ENCODE assay signal across 8 cellular contexts in the genomic region with DNA sequence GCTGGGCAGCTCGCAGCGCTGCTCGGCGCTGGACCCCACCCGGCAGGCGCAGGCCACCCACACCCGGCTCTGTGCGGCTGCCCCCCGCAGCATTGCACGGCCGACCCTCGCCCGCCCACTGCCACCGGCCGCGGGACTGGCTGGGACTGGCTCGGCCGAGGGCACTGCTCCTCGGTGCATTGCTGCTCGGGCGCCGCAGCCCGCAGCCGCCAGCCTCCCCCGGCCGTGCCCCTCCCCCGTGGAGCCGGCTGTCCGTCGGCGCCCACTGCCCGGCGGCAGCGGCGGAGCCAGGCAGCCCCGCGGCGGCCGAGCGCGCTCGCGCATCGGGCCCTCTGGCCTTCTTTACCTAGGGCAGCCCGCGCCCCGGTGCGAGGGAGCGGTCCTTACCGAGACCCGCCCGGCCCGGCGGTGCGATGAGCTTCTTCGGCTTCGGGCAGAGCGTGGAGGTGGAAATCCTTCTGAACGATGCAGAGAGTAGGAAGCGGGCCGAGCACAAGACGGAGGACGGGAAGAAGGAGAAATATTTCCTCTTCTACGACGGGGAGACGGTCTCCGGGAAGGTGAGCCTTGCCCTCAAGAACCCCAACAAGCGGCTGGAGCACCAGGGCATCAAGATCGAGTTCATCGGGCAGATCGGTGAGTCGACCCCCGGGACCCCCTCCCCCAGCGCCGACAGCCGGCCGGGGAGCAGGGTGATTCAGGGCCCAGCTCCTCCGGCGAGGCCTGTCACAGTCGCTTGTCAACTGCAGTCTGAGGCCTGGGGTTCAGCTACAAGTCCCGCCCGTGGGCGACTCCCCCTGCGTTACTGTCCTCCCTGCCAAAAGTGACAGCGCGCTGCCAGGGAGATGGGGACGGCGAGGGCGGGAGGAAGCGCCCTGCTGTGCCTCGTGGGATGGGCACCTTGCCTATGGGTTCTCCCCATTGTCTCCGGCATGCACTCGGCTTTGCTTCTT. TPM values are rescaled to one million over a fixed set of nuclear protein-coding genes. Genes with fewer than 3 reads are reported as not detected.
DNase-seq lines count a peak whose midpoint lies in the region; ATAC-seq and TF ChIP-seq lines count a peak whose summit lies in the region.

No MANE protein-coding gene starts in this region.

- POLR2A ChIA-PET in BJ (lab: Charles Lee) (interaction anchor here (0.8 kb wide), 1 partner anchor 29 kb away, joined by 3 read pairs; a partner anchor contains a TSS), PC-9 (lab: Charles Lee; ENCODE audit: unreplicated experiment) (interaction anchor here (0.5 to 0.8 kb wide), 4 partner anchors 29 to 94 kb away, joined by 5 to 11 read pairs (median 8); a partner anchor contains a TSS)

- H3K27ac ChIP-seq in PC-9, result no peak overlapping the region
- no peak overlapping the region for H3K27ac ChIP-seq in foreskin keratinocyte
- peak overlapping the region; percentile 96 for H3K27ac ChIP-seq in temporal lobe (ENCODE audit: low read depth, low read length)

- no peaks in the 10 kb centered on the region for H3K9me2 ChIP-seq in PC-9 (ENCODE audit: insufficient read depth)

- H2AFZ ChIP-seq in PC-9 (peak overlapping the region; percentile 98), neuron (ENCODE audit: low read depth, low read length) (peak overlapping the region; percentile 85)

- no peaks in the 10 kb centered on the region for H3K27me3 ChIP-seq in BJ (ENCODE audit: control insufficient read depth, insufficient read depth, low read length)
- no peaks in the 10 kb centered on the region for H3K27me3 ChIP-seq in PC-9 (ENCODE audit: insufficient read depth, low read depth)
- no peaks in the 10 kb centered on the region for H3K27me3 ChIP-seq in foreskin keratinocyte
- H3K27me3 ChIP-seq in neuron (ENCODE audit: insufficient read depth, low read length), result no peaks in the 10 kb centered on the region

- no peaks in the 10 kb centered on the region for H3F3A ChIP-seq in PC-9 (ENCODE audit: insufficient read depth, low read depth)

- BruUV-seq in PC-9 (replicated peaks; lab: Mats Ljungman, UMichigan), result no TSS peak

- H3K36me3 ChIP-seq in BJ (ENCODE audit: control insufficient read depth, insufficient read depth, low read length), result no peaks in the 10 kb centered on the region; the same call in 1 of the 2 replicates
- 0 out of 2 replicates have a peak, but pooled peaks cover 4% of the 10 kb centered on the region for H3K36me3 ChIP-seq in PC-9 (ENCODE audit: low read depth)
- H3K36me3 ChIP-seq in neuron (ENCODE audit: insufficient read depth, low read length), result peaks cover 11% of the 10 kb centered on the region

- H3K79me2 ChIP-seq in PC-9 (ENCODE audit: low read depth), result peaks cover 59% of the 10 kb centered on the region

- H3K4me2 ChIP-seq in PC-9, result peak overlapping the region; percentile 96

- intact Hi-C loops in PC-9 (cut with micrococcal nuclease; ENCODE audit: unreplicated experiment), result loop anchor here (2.0 kb wide), 1 partner anchor 28 kb away; a partner anchor contains a TSS

- peaks cover 21% of the 10 kb centered on the region for H3K4me1 ChIP-seq in PC-9 (replicated peaks; ENCODE audit: insufficient read depth)
- peaks cover 11% of the 10 kb centered on the region for H3K4me1 ChIP-seq in foreskin keratinocyte
- peaks cover 22% of the 10 kb centered on the region for H3K4me1 ChIP-seq in neuron (ENCODE audit: insufficient read depth, low read length)

- peak overlapping the region; percentile 73 for H3K4me3 ChIP-seq in BJ (ENCODE audit: low read depth, low read length)
- peak overlapping the region; percentile 84 for H3K4me3 ChIP-seq in PC-9
- H3K4me3 ChIP-seq in neuron (ENCODE audit: low read length), result peak overlapping the region; percentile 86

- CTCF ChIA-PET in BJ (lab: Yijun Ruan, JAX) (interaction anchor here (0.6 to 1.6 kb wide), 4 partner anchors 18 to 296 kb away, joined by 3 to 7 read pairs (median 4); no protein-coding TSS in a partner anchor), PC-9 (lab: Charles Lee) (no interaction called here)

- ATAC-seq in GM19351 (IDR thresholded peaks at IDR 0.05; ENCODE audit: unreplicated experiment), result peak; percentile 15
- peak; percentile 7 for ATAC-seq in HG03469 (IDR thresholded peaks at IDR 0.05; ENCODE audit: unreplicated experiment)
- peak; percentile 33 for ATAC-seq in foreskin keratinocyte

- H3K9me3 ChIP-seq in PC-9 (ENCODE audit: insufficient read depth, low read depth), result no peaks in the 10 kb centered on the region
- no peaks in the 10 kb centered on the region for H3K9me3 ChIP-seq in neuron (ENCODE audit: low read length)

- DNase-seq in BJ (ENCODE audit: low read depth) (no peak), PC-9 (peak in 1 of 2 experiments; percentile 29), foreskin keratinocyte (peak in 1 of 2 donors; percentile 20)
- DNase-seq in activated T-helper 9 cell treated with anti-CD3 and anti-CD28 coated beads, Interleukin-2, amount 50 U/mL, for 16 hours (ENCODE audit: low read depth), result peak; percentile 44

- 0 out of 2 replicates have a peak, but pooled peaks cover 4% of the 10 kb centered on the region for H4K20me1 ChIP-seq in PC-9 (ENCODE audit: insufficient read depth)

- TF ChIP-seq CTCF in BJ (IDR thresholded peaks at IDR 0.05; ENCODE audit: insufficient read depth, low read depth, low read length) (no peak), PC-9 (conservative IDR thresholded peaks at IDR 0.05) (no peak), foreskin keratinocyte (conservative IDR thresholded peaks at IDR 0.05) (no peak)

RNA-seq across cellular contexts. Expression of a gene that starts 0.5 kb away (rescaled TPM):
- polyA plus RNA-seq in BJ (2011; rRNA removed) (44.6 and 48.8 TPM in 2 replicates), foreskin keratinocyte (30.8 and 31.0 TPM in 2 replicates)
- polyA minus RNA-seq in BJ (2011; rRNA and poly(A)+ RNA removed), result 34.5 and 45.9 TPM in 2 replicates
- total RNA-seq in PC-9 (2021) (28.6 and 28.8 TPM in 2 replicates), foreskin keratinocyte (39.3 and 40.3 TPM in 2 replicates), temporal lobe (62.2 TPM)

RNA-seq across cellular contexts. Expression of a gene that starts 1.2 kb away (rescaled TPM):
- polyA plus RNA-seq in BJ (2011; rRNA removed), result 17.6 and 18.1 TPM in 2 replicates
- polyA minus RNA-seq in BJ (2011; rRNA and poly(A)+ RNA removed), result 15.0 and 23.3 TPM in 2 replicates
- 40.6 and 49.6 TPM in 2 replicates for total RNA-seq in PC-9 (2021)
- total RNA-seq in foreskin keratinocyte, result 32.3 and 40.7 TPM in 2 replicates
- polyA plus RNA-seq in foreskin keratinocyte, result 9.7 and 13.7 TPM in 2 replicates
- total RNA-seq in temporal lobe, result 11.3 TPM

RNA-seq across cellular contexts. Expression of a gene that starts 28.2 kb away (rescaled TPM):
- polyA plus RNA-seq in BJ (2011; rRNA removed), result 38.2 and 57.4 TPM in 2 replicates
- polyA minus RNA-seq in BJ (2011; rRNA and poly(A)+ RNA removed), result 17.1 and 27.8 TPM in 2 replicates
- 29.8 and 41.2 TPM in 2 replicates for total RNA-seq in PC-9 (2021)
- 52.7 and 55.2 TPM in 2 replicates for total RNA-seq in foreskin keratinocyte
- 54.1 and 56.4 TPM in 2 replicates for polyA plus RNA-seq in foreskin keratinocyte
- 30.2 TPM for total RNA-seq in temporal lobe

RNA-seq across cellular contexts. Expression of a gene that starts 28.4 kb away (rescaled TPM):
- polyA plus RNA-seq in BJ (2011; rRNA removed) (17.4 and 19.4 TPM in 2 replicates), foreskin keratinocyte (13.2 TPM in 2 replicates)
- 7.4 and 10.5 TPM in 2 replicates for polyA minus RNA-seq in BJ (2011; rRNA and poly(A)+ RNA removed)
- total RNA-seq in PC-9 (2021) (16.1 and 17.2 TPM in 2 replicates), foreskin keratinocyte (17.2 and 17.7 TPM in 2 replicates), temporal lobe (26.6 TPM)

RNA-seq across cellular contexts. Expression of a gene that starts 51.2 kb away (rescaled TPM):
- not detected in 2 replicates for polyA plus RNA-seq in BJ (2011; rRNA removed)
- not detected in 2 replicates for polyA minus RNA-seq in BJ (2011; rRNA and poly(A)+ RNA removed)
- total RNA-seq in PC-9 (2021), result not detected in 2 replicates
- 0.92 and 2.2 TPM in 2 replicates for total RNA-seq in foreskin keratinocyte
- 0.57 and 1.4 TPM in 2 replicates for polyA plus RNA-seq in foreskin keratinocyte
- total RNA-seq in temporal lobe, result 0.49 TPM
